Comparison of ENCODE assay signal across 8 cellular contexts in the genomic region with DNA sequence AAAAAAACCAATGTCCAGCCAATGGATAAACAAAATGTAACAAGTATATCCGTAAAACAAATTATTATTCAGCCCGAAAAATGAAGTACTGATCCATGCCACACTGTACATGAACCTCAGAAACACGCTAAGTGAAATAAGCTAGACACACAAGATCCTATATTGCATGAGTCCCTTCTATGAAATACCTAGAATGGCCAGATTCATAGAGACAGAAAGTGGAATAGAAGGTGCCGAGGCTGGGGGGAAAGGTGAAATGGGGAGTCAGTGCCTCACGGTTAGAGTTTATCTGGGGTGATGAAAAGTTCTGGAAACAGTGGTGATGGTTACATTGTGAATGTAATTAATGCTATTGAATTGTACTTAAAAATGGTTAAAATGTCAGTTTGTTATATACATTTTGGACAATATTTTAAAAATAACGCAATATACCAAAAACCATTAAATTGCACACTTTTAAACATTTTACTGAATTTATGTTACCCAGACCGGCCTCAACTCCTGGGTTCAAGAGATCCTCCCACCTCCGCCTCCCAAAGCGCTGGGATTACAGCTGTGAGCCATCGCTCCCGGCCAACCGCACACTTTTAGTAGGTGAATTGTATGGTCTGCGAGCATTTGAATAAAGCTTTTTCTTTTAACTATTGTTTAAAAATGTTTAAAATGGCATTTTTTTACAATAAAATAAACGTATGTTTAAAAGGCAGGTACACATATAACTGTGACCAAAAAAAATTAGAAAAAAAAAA. TPM values are rescaled to one million over a fixed set of nuclear protein-coding genes. Genes with fewer than 3 reads are reported as not detected.
DNase-seq lines count a peak whose midpoint lies in the region; ATAC-seq and TF ChIP-seq lines count a peak whose summit lies in the region.

No MANE protein-coding gene starts in this region.

- no peak for TF ChIP-seq POLR2A in esophagus squamous epithelium (IDR thresholded peaks at IDR 0.05)

- ATAC-seq in Right ventricle myocardium superior (ENCODE audit: poor library complexity) (no peak), psoas muscle (peak in 1 of 4 donors; percentile 8), HG02884 (IDR thresholded peaks at IDR 0.05; ENCODE audit: unreplicated experiment) (no peak)

- DNase-seq in right atrium auricular region (ENCODE audit: low spot score) (no peak), Right ventricle myocardium superior (no peak), SK-N-MC (ENCODE audit: low read depth, low spot score) (no peak), esophagus squamous epithelium (lab: John Stamatoyannopoulos, UW) (no peak), psoas muscle (peak in 1 of 2 donors; percentile 21), NCI-H187 (lab: John Stamatoyannopoulos, UW) (no peak), UCSD-AML1 (lab: John Stamatoyannopoulos, UW; ENCODE audit: unreplicated experiment) (no peak)

- H3K9me3 ChIP-seq in right atrium auricular region (peaks cover 0 to 1% of the 10 kb centered on the region in 2 donors), SK-N-MC (ENCODE audit: low read depth, low read length) (no peaks in the 10 kb centered on the region), esophagus squamous epithelium (no peaks in the 10 kb centered on the region), psoas muscle (peaks cover 3% of the 10 kb centered on the region)

- TF ChIP-seq CTCF in right atrium auricular region (IDR thresholded peaks at IDR 0.05) (no peak), esophagus squamous epithelium (IDR thresholded peaks at IDR 0.05) (no peak), psoas muscle (IDR thresholded peaks at IDR 0.05) (no peak)

- peaks cover 0 to 28% of the 10 kb centered on the region in 2 donors for H3K4me1 ChIP-seq in right atrium auricular region
- H3K4me1 ChIP-seq in esophagus squamous epithelium = peaks cover 12 to 59% (median 19%) of the 10 kb centered on the region in 3 donors
- peaks cover 16% of the 10 kb centered on the region for H3K4me1 ChIP-seq in psoas muscle

- 5 to 7% methylated on average over 14 of the region's 14 CpGs for WGBS in esophagus squamous epithelium, 2 donors
- 10 to 15% (median 12%) methylated on average over 14 of the region's 14 CpGs for whole genome bisulfite sequencing in psoas muscle, 3 donors

- intact Hi-C loops in Right ventricle myocardium superior (cut with DNase I) (no loop called here), esophagus squamous epithelium (cut with DNase I) (loop anchor here (5.0 kb wide), 1 partner anchor 69 kb away; a partner anchor contains a TSS), psoas muscle (cut with DNase I) (loop anchor here in 1 of 2 donors (2.0 to 5.0 kb wide), 2 partner anchors 44 to 71 kb away; no protein-coding TSS in a partner anchor)

- H3K9ac ChIP-seq in SK-N-MC (ENCODE audit: insufficient read length) = peak overlapping the region; percentile 82

- peak overlapping the region; percentile 95 to 99 for H3K27ac ChIP-seq in right atrium auricular region
- H3K27ac ChIP-seq in SK-N-MC = peak overlapping the region; percentile 87
- H3K27ac ChIP-seq in esophagus squamous epithelium = peak overlapping the region; percentile 54 to 98 (median 96)
- H3K27ac ChIP-seq in psoas muscle = peak overlapping the region; percentile 95

- H3K36me3 ChIP-seq in right atrium auricular region = no peaks in the 10 kb centered on the region
- peaks cover 39% of the 10 kb centered on the region for H3K36me3 ChIP-seq in SK-N-MC (ENCODE audit: insufficient read depth, low read length)
- peaks cover 0 to 7% (median 0%) of the 10 kb centered on the region in 3 donors for H3K36me3 ChIP-seq in esophagus squamous epithelium
- H3K36me3 ChIP-seq in psoas muscle (ENCODE audit: insufficient read depth in 1 of 2, low read depth in 1 of 2) = no peaks in the 10 kb centered on the region

- H3K27me3 ChIP-seq in right atrium auricular region = no peaks in the 10 kb centered on the region
- H3K27me3 ChIP-seq in esophagus squamous epithelium = no peaks in the 10 kb centered on the region
- no peaks in the 10 kb centered on the region for H3K27me3 ChIP-seq in psoas muscle (ENCODE audit: insufficient read depth in 3 of 3, low read length in 2 of 3)

- H3K4me3 ChIP-seq in right atrium auricular region (peak overlapping the region; percentile 68 to 97), SK-N-MC (peak overlapping the region; percentile 89), esophagus squamous epithelium (peak overlapping the region; percentile 79 to 97 (median 86)), psoas muscle (peak overlapping the region; percentile 98)

RNA-seq across cellular contexts. Expression of a gene that starts 2.1 kb away (rescaled TPM):
- 10 to 100 TPM; 14.9 to 15.5 TPM for total RNA-seq in right atrium auricular region
- 21.3 TPM for total RNA-seq in Right ventricle myocardium superior
- total RNA-seq in esophagus squamous epithelium = 10 to 100 TPM; 13.0 to 23.8 (median 19.6) TPM
- 10 to 100 TPM in 3 of 4 donors, 1 to 10 TPM in 1; 9.9 to 22.1 (median 15.8) TPM for total RNA-seq in psoas muscle
- polyA plus RNA-seq in psoas muscle = 10 to 100 TPM in 1 of 3 donors, 1 to 10 TPM in 2; 3.6 to 11.6 (median 9.9) TPM

RNA-seq across cellular contexts. Expression of a gene that starts 13.7 kb away (rescaled TPM):
- total RNA-seq in right atrium auricular region (10 to 100 TPM in 1 of 2 donors, 1 to 10 TPM in 1; 3.6 to 42.3 TPM), Right ventricle myocardium superior (89.9 TPM), esophagus squamous epithelium (not detected), psoas muscle (10 to 100 TPM in 2 of 4 donors, 1 to 10 TPM in 2; 1.2 to 16.9 (median 8.8) TPM)
- 10 to 100 TPM in 1 of 3 donors, 1 to 10 TPM in 2; 4.1 to 11.4 (median 5.2) TPM for polyA plus RNA-seq in psoas muscle
